32 cellular contexts compared by ENCODE assay signal in genomic region chr7:83755526-83755925, GRCh38.
DNase-seq lines count a peak whose midpoint lies in the region; ATAC-seq, FAIRE-seq and TF ChIP-seq lines count a peak whose summit lies in the region.
"Had no signal": no experiment of that assay in that cellular context is flagged by ENCODE, and none has a peak within 500 bp of the region (broad histone marks: within the 10 kb centered on the region; RNA-seq: fewer than 3 reads in every experiment).

No MANE protein-coding gene starts in this region.

- BruUV-seq in HepG2 (replicated peaks; lab: Mats Ljungman, UMichigan) (no TSS peak), IMR-90 (replicated peaks; lab: Mats Ljungman, UMichigan) (no TSS peak)

- H2BK15ac ChIP-seq in IMR-90 (ENCODE audit: low read depth, low read length) = no peak overlapping the region

- H3K27me3 ChIP-seq in HepG2 (ENCODE audit: control insufficient read depth in 1 of 2, insufficient read depth in 2 of 2, low read length in 2 of 2) (no peaks in the 10 kb centered on the region), right lobe of liver (no peaks in the 10 kb centered on the region), IMR-90 (ENCODE audit: control insufficient read depth, insufficient read depth, low read length) (no peaks in the 10 kb centered on the region)
- H3K27me3 ChIP-seq: BE2C; BLaER1; BLaER1 treated with 17β-estradiol and CSF1 and Interleukin-3, amounts not matched to agents 10 nM and 100 nM had no signal

- FAIRE-seq in HepG2 (lab: Jason Lieb, UNC) (no peak), A549 (lab: Jason Lieb, UNC) (peak; percentile 28)
- FAIRE-seq: A204.1, D721Med had no signal

- TF ChIP-seq EP300 in HepG2 (IDR thresholded peaks at IDR 0.05; ENCODE audit: low read depth in 2 of 2, low read length in 2 of 2) (no peak), HepG2 (CRISPR knock-in tag; IDR thresholded peaks at IDR 0.05; ENCODE audit: borderline replicate concordance) (no peak), A549 (IDR thresholded peaks at IDR 0.05) (no peak)

- no peak overlapping the region for H2AFZ ChIP-seq in HepG2 (ENCODE audit: low read length)
- H2AFZ ChIP-seq in IMR-90 (replicated peaks; ENCODE audit: low read length, poor library complexity) = no peak overlapping the region

- 16% methylated on average over 3 of the region's 3 CpGs for WGBS in HepG2 (ENCODE audit: low lambda C conversion rate)
- 35% methylated on average over 3 of the region's 3 CpGs for WGBS in right lobe of liver (ENCODE audit: insufficient coverage, low coverage, low lambda C conversion rate, missing lambda C conversion rate)
- WGBS in A549 (ENCODE audit: missing lambda C conversion rate) = 18% methylated on average over 3 of the region's 3 CpGs
- WGBS in IMR-90 (ENCODE audit: extremely low coverage in 2 of 2, insufficient read length in 1 of 2), 2 experiments = no CpG with 5 or more reads among the region's 3 CpGs

- H3K4me3 ChIP-seq in HepG2 (replicated peaks in 1 of 3; ENCODE audit: insufficient read depth in 1 of 3, low read depth in 2 of 3, low read length in 3 of 3) = no peak overlapping the region
- no peak overlapping the region for H3K4me3 ChIP-seq in right lobe of liver
- H3K4me3 ChIP-seq in A549 = no peak overlapping the region
- no peak overlapping the region for H3K4me3 ChIP-seq in IMR-90 (ENCODE audit: insufficient read depth, low read depth, low read length)
- H3K4me3 ChIP-seq: BLaER1; BLaER1 treated with 17β-estradiol and CSF1 and Interleukin-3, amounts not matched to agents 10 nM and 100 nM had no signal

- TF ChIP-seq POLR2A in HepG2 (IDR thresholded peaks at IDR 0.05; ENCODE audit: insufficient read depth in 1 of 2, low read depth in 2 of 2, low read length in 2 of 2) = no peak
- TF ChIP-seq POLR2A in right lobe of liver (IDR thresholded peaks at IDR 0.05) = no peak
- no peak for TF ChIP-seq POLR2A in A549 (IDR thresholded peaks at IDR 0.05; ENCODE audit: low read length)
- no peak for TF ChIP-seq POLR2A in IMR-90 (IDR thresholded peaks at IDR 0.05; ENCODE audit: low read depth, low read length)

- POLR2A ChIA-PET in HepG2 (lab: Yijun Ruan, JAX) = no interaction called here
- POLR2A ChIA-PET in A549 (lab: Yijun Ruan, JAX) = no interaction called here
- POLR2A ChIA-PET in IMR-90 (lab: Charles Lee; ENCODE audit: unreplicated experiment) = no interaction called here

- ATAC-seq in HepG2 (no peak), right lobe of liver (no peak), A549 (no peak), IMR-90 (ENCODE audit: low read depth) (no peak), HG03460 (IDR thresholded peaks at IDR 0.05; ENCODE audit: unreplicated experiment) (no peak)
- ATAC-seq: CD8-positive, alpha-beta T cell had no signal

- H3K4me2 ChIP-seq in HepG2 (ENCODE audit: low read depth, low read length) (no peak overlapping the region), A549 (no peak overlapping the region), IMR-90 (ENCODE audit: low read depth, low read length) (no peak overlapping the region)
- H3K4me2 ChIP-seq: BLaER1; BLaER1 treated with 17β-estradiol and CSF1 and Interleukin-3, amounts not matched to agents 10 nM and 100 nM had no signal

- no peak overlapping the region for H3K56ac ChIP-seq in IMR-90 (ENCODE audit: extremely low read depth, insufficient read depth, low read length)

- H3K23ac ChIP-seq in IMR-90 (ENCODE audit: low read depth, low read length) = no peak overlapping the region

- in situ Hi-C loops in HepG2 (cut with HindIII; ENCODE audit: extremely low pct_ligation_motif_present, low pct_unique_long_range_greater_than_20kb) (no loop called here), IMR-90 (cut with MboI; ENCODE audit: low sequenced_read_pairs) (no loop called here)

- no peaks in the 10 kb centered on the region for H3K9me1 ChIP-seq in IMR-90 (ENCODE audit: insufficient read depth, low read length)

- no peak overlapping the region for H3K18ac ChIP-seq in IMR-90 (ENCODE audit: low read depth, low read length)

- H3K9me3 ChIP-seq in HepG2 (ENCODE audit: low read length) = no peaks in the 10 kb centered on the region
- no peaks in the 10 kb centered on the region for H3K9me3 ChIP-seq in right lobe of liver
- H3K9me3 ChIP-seq in A549 = no peaks in the 10 kb centered on the region
- no peaks in the 10 kb centered on the region for H3K9me3 ChIP-seq in IMR-90 (ENCODE audit: control insufficient read depth, insufficient read depth, low read length)
- H3K9me3 ChIP-seq: BE2C, Caco-2 had no signal

- H3K4me1 ChIP-seq in HepG2 (ENCODE audit: insufficient read depth, low read length) (no peaks in the 10 kb centered on the region), right lobe of liver (no peaks in the 10 kb centered on the region), A549 (no peaks in the 10 kb centered on the region), IMR-90 (ENCODE audit: control insufficient read depth, insufficient read depth, low read length) (no peaks in the 10 kb centered on the region)
- H3K4me1 ChIP-seq: BE2C; BLaER1; BLaER1 treated with 17β-estradiol and CSF1 and Interleukin-3, amounts not matched to agents 10 nM and 100 nM; Caco-2 had no signal

- H4K20me1 ChIP-seq in HepG2 (ENCODE audit: insufficient read depth, low read length) = no peaks in the 10 kb centered on the region
- no peaks in the 10 kb centered on the region for H4K20me1 ChIP-seq in IMR-90 (ENCODE audit: insufficient read depth, low read length)
- H4K20me1 ChIP-seq: BLaER1; BLaER1 treated with 17β-estradiol and CSF1 and Interleukin-3, amounts not matched to agents 10 nM and 100 nM had no signal

- CTCF ChIA-PET in HepG2 (lab: Yijun Ruan, JAX; ENCODE audit: low intra/inter-chr PET ratio, low total read pairs) (no interaction called here), A549 (lab: Yijun Ruan, JAX) (no interaction called here), IMR-90 (lab: Yijun Ruan, JAX) (no interaction called here)

- intact Hi-C loops in HepG2 (cut with micrococcal nuclease; ENCODE audit: unreplicated experiment) = no loop called here
- intact Hi-C loops in right lobe of liver (cut with DNase I) = no loop called here
- intact Hi-C loops in IMR-90 (cut with micrococcal nuclease) = no loop called here

- no peak overlapping the region for H4K8ac ChIP-seq in IMR-90 (ENCODE audit: low read depth in 2 of 2, low read length in 2 of 2)

- no peak overlapping the region for H2AK5ac ChIP-seq in IMR-90 (ENCODE audit: low read depth, low read length)

- no peak overlapping the region for H2BK20ac ChIP-seq in IMR-90 (ENCODE audit: low read depth, low read length)

- no peak overlapping the region for H3K14ac ChIP-seq in IMR-90 (replicated peaks; ENCODE audit: low read depth, low read length)

- no peak overlapping the region for H3K27ac ChIP-seq in HepG2 (ENCODE audit: extremely low read length, insufficient read depth, low read length)
- no peak overlapping the region for H3K27ac ChIP-seq in right lobe of liver
- no peak overlapping the region for H3K27ac ChIP-seq in A549
- no peak overlapping the region for H3K27ac ChIP-seq in IMR-90 (ENCODE audit: insufficient read depth, low read length)
- H3K27ac ChIP-seq: 22Rv1; BLaER1; BLaER1 treated with 17β-estradiol and CSF1 and Interleukin-3, amounts not matched to agents 10 nM and 100 nM; C4-2B had no signal

- dilution Hi-C loops in IMR-90 (cut with HindIII; ENCODE audit: low sequenced_read_pairs, unreplicated experiment) = no loop called here

- no peak overlapping the region for H4K5ac ChIP-seq in IMR-90 (ENCODE audit: low read depth, low read length)

- H3K9ac ChIP-seq in HepG2 (ENCODE audit: insufficient read depth, low read depth, low read length) (no peak overlapping the region), IMR-90 (ENCODE audit: low read depth, low read length) (no peak overlapping the region)
- H3K9ac ChIP-seq: BLaER1; BLaER1 treated with 17β-estradiol and CSF1 and Interleukin-3, amounts not matched to agents 10 nM and 100 nM had no signal

- no peak overlapping the region for H2AK9ac ChIP-seq in IMR-90 (replicated peaks; ENCODE audit: low read depth, low read length, poor library complexity)

- DNase-seq in HepG2 (ENCODE audit: low spot score) = no peak
- no peak for DNase-seq in right lobe of liver
- DNase-seq in A549 (ENCODE audit: low read depth in 1 of 2, low spot score in 1 of 2) = no peak
- no peak for DNase-seq in IMR-90
- no peak for DNase-seq in amygdala (lab: John Stamatoyannopoulos, UW)
- DNase-seq: 8988T; ACHN; AML-193; BE2C; C1 segment of cervical spinal cord; Caco-2; Calu3; CD4-positive, alpha-beta memory T cell; CD4-positive, alpha-beta T cell; CD4-positive, CD25-positive, alpha-beta regulatory T cell; CD8-positive, alpha-beta memory T cell; CD8-positive, alpha-beta T cell; COR-L47; DMS 273 treated with DMSO at 0.1 percent for 48 hours; DMS153; DMS53; DMS79; DMS79 treated with DMSO at 0.1 percent for 48 hours; DND-41; EL had no signal

- no peak overlapping the region for H2BK5ac ChIP-seq in IMR-90 (ENCODE audit: low read depth, low read length, poor library complexity, severe bottlenecking)

- no peak for TF ChIP-seq RAD21 in HepG2 (CRISPR knock-in tag; IDR thresholded peaks at IDR 0.05)
- TF ChIP-seq RAD21 in A549 (conservative IDR thresholded peaks at IDR 0.05 in 1 of 2, IDR thresholded peaks at IDR 0.05 in 1 of 2) = no peak
- TF ChIP-seq RAD21 in IMR-90 (IDR thresholded peaks at IDR 0.05; ENCODE audit: low read length) = no peak

- no peaks in the 10 kb centered on the region for H3K79me2 ChIP-seq in HepG2 (ENCODE audit: insufficient read depth, low read length)

- H3K4ac ChIP-seq in IMR-90 (ENCODE audit: low read depth, low read length) = no peak overlapping the region

- H4K91ac ChIP-seq in IMR-90 (ENCODE audit: insufficient read depth, low read depth, low read length) = no peak overlapping the region

- H3K36me3 ChIP-seq in HepG2 (replicated peaks in 1 of 2; ENCODE audit: control insufficient read depth in 1 of 2, insufficient read depth in 2 of 2, low read length in 2 of 2) (no peaks in the 10 kb centered on the region), right lobe of liver (no peaks in the 10 kb centered on the region), IMR-90 (ENCODE audit: control insufficient read depth, insufficient read depth, low read length) (no peaks in the 10 kb centered on the region)
- H3K36me3 ChIP-seq: BE2C; BLaER1; BLaER1 treated with 17β-estradiol and CSF1 and Interleukin-3, amounts not matched to agents 10 nM and 100 nM had no signal

- H2BK120ac ChIP-seq in IMR-90 (ENCODE audit: low read depth, low read length) = no peak overlapping the region

- TF ChIP-seq CTCF in HepG2 (CRISPR knock-in tag; IDR thresholded peaks at IDR 0.05) (no peak), right lobe of liver (IDR thresholded peaks at IDR 0.05) (no peak), A549 (IDR thresholded peaks at IDR 0.05) (no peak), IMR-90 (conservative IDR thresholded peaks at IDR 0.05; ENCODE audit: low read depth, low read length) (no peak)

- no peaks in the 10 kb centered on the region for H3K79me1 ChIP-seq in IMR-90 (ENCODE audit: low read depth in 1 of 2, low read length in 2 of 2)

TF ChIP-seq in HepG2, 621 proteins besides CTCF, POLR2A, EP300 and RAD21 (continues in another document):
- no peak for TF ChIP-seq TP53 (CRISPR knock-in tag; conservative IDR thresholded peaks at IDR 0.05)

TF ChIP-seq in A549, 52 proteins besides CTCF, POLR2A, EP300 and RAD21:
- peak; percentile 54 for TF ChIP-seq MAFK (IDR thresholded peaks at IDR 0.05; ENCODE audit: partially characterized antibody)
- TF ChIP-seq RFX5 (IDR thresholded peaks at IDR 0.05) = no peak

TF ChIP-seq in IMR-90, 13 proteins besides CTCF, POLR2A, EP300 and RAD21 (continues in another document):
- peak; percentile 51 for TF ChIP-seq MAFK (IDR thresholded peaks at IDR 0.05; ENCODE audit: low read depth, low read length)

Comparison
In these comparisons a context has a peak if more than half of its experiments do, and no peak if none do; other contexts are left out.
1. Of the 38 proteins assayed by ChIP-seq in both HepG2 and A549: peak only in HepG2: none; only in A549: none; in both: MAFK; in neither: 37.